Comparison of ENCODE assay signal across 8 cellular contexts in genomic region chr11:114315749-114316368, GRCh38. TPM values are rescaled to one million over a fixed set of nuclear protein-coding genes. Genes with fewer than 3 reads are reported as not detected.
DNase-seq lines count a peak whose midpoint lies in the region; ATAC-seq, FAIRE-seq and TF ChIP-seq lines count a peak whose summit lies in the region.

No MANE protein-coding gene starts in this region.

- H3K79me1 ChIP-seq in mesendoderm (ENCODE audit: low read length), result no peaks in the 10 kb centered on the region

- H3K36me3 Mint-ChIP-seq in CD4-positive, CD25-positive, alpha-beta regulatory T cell, result no peaks in the 10 kb centered on the region

- H2AK5ac ChIP-seq in mesendoderm (ENCODE audit: low read length), result no peak overlapping the region

- no peak for FAIRE-seq in K562 (lab: Jason Lieb, UNC)

- H3K4me1 ChIP-seq in CD4-positive, CD25-positive, alpha-beta regulatory T cell (ENCODE audit: control insufficient read depth, insufficient read depth, low read length, poor library complexity, severe bottlenecking), result peaks cover 29% of the 10 kb centered on the region
- H3K4me1 ChIP-seq in K562 (replicated peaks in 1 of 2; ENCODE audit: control insufficient read depth in 2 of 2, insufficient read depth in 2 of 2, low read length in 2 of 2) (peaks cover 4 to 15% of the 10 kb centered on the region in 2 experiments), mesendoderm (ENCODE audit: control insufficient read depth, low read depth, low read length) (no peaks in the 10 kb centered on the region)

- no peak overlapping the region for H4K5ac ChIP-seq in mesendoderm (ENCODE audit: low read length)

- H2BK5ac ChIP-seq in mesendoderm (ENCODE audit: low read length), result no peak overlapping the region

- H3K9ac ChIP-seq in K562 (ENCODE audit: insufficient read depth in 1 of 2, low read depth in 2 of 2, low read length in 2 of 2) (peak overlapping the region in 1 of 2 experiments; percentile 24; a peak in 3 of 4 replicates), mesendoderm (ENCODE audit: low read length) (no peak overlapping the region)

- no peak overlapping the region for H4K8ac ChIP-seq in mesendoderm (ENCODE audit: low read depth, low read length)

- H3K9me1 ChIP-seq in K562 (ENCODE audit: control insufficient read depth, insufficient read depth, low read length), result no peaks in the 10 kb centered on the region

- H3K4ac ChIP-seq in mesendoderm (ENCODE audit: low read depth, low read length), result no peak overlapping the region

- H3K23ac ChIP-seq in mesendoderm (ENCODE audit: low read length), result no peak overlapping the region

- ATAC-seq in CD4-positive, CD25-positive, alpha-beta regulatory T cell (ENCODE audit: low read depth in 2 of 2), result peak; percentile 29 to 43
- peak; percentile 50 for ATAC-seq in K562

- TF ChIP-seq POLR2A in K562 (conservative IDR thresholded peaks at IDR 0.05), result no peak

- TF ChIP-seq RAD21 in K562 (CRISPR knock-in tag; conservative IDR thresholded peaks at IDR 0.05 in 1 of 2, IDR thresholded peaks at IDR 0.05 in 1 of 2), result no peak

- no peak overlapping the region for H2BK15ac ChIP-seq in mesendoderm (replicated peaks; ENCODE audit: low read depth)

- peak overlapping the region; percentile 67 for H3K4me2 ChIP-seq in K562 (ENCODE audit: insufficient read depth, low read length)
- H3K4me2 ChIP-seq in mesendoderm (ENCODE audit: low read length), result no peak overlapping the region

- in situ Hi-C loops in K562 (cut with MboI), result no loop called here

- H3K27me3 ChIP-seq in CD4-positive, CD25-positive, alpha-beta regulatory T cell (ENCODE audit: control insufficient read depth, insufficient read depth, low read length), result peaks cover 6% of the 10 kb centered on the region
- H3K27me3 ChIP-seq in K562 (ENCODE audit: control insufficient read depth in 2 of 2, insufficient read depth in 2 of 2, low read length in 2 of 2) (no peaks in the 10 kb centered on the region), mesendoderm (ENCODE audit: insufficient read depth, low read length, poor library complexity) (no peaks in the 10 kb centered on the region)

- TF ChIP-seq CTCF in LNCaP clone FGC (IDR thresholded peaks at IDR 0.05; ENCODE audit: control insufficient read depth, extremely low read depth, insufficient read depth) (no peak), K562 (IDR thresholded peaks at IDR 0.05 in 2 of 3, conservative IDR thresholded peaks at IDR 0.05 in 1 of 3; ENCODE audit: insufficient read depth in 2 of 3, low read depth in 1 of 3, low read length in 3 of 3) (no peak)

- peak overlapping the region; percentile 90 for H2AFZ ChIP-seq in K562 (ENCODE audit: low read depth, low read length)

- peak overlapping the region; percentile 23 to 97 (median 86) for H3K27ac Mint-ChIP-seq in CD4-positive, CD25-positive, alpha-beta regulatory T cell

- peaks cover 0 to 2% (median 0%) of the 10 kb centered on the region in 7 donors for H3K9me3 Mint-ChIP-seq in CD4-positive, CD25-positive, alpha-beta regulatory T cell

- H3K4me3 ChIP-seq in CD4-positive, CD25-positive, alpha-beta regulatory T cell (ENCODE audit: low read depth, low read length), result peak overlapping the region; percentile 62
- no peak overlapping the region for H3K4me3 ChIP-seq in LNCaP clone FGC (ENCODE audit: low read depth, low read length)
- no peak overlapping the region for H3K4me3 ChIP-seq in K562
- no peak overlapping the region for H3K4me3 ChIP-seq in mesendoderm (ENCODE audit: low read length)

- H3K36me3 ChIP-seq in CD4-positive, CD25-positive, alpha-beta regulatory T cell (ENCODE audit: control insufficient read depth, insufficient read depth, low read length), result no peaks in the 10 kb centered on the region
- no peaks in the 10 kb centered on the region for H3K36me3 ChIP-seq in K562 (ENCODE audit: control insufficient read depth, insufficient read depth, low read length)
- H3K36me3 ChIP-seq in mesendoderm (ENCODE audit: control insufficient read depth, insufficient read depth, low read length), result no peaks in the 10 kb centered on the region

- CTCF ChIA-PET in K562 (lab: Yijun Ruan, JAX; ENCODE audit: low intra/inter-chr PET ratio), result no interaction called here
- CTCF ChIA-PET in HEK293T (lab: Yijun Ruan, JAX), result interaction anchor here (1.4 kb wide), 1 partner anchor 53 kb away, joined by 3 read pairs; no protein-coding TSS in a partner anchor

- H3K27ac ChIP-seq in CD4-positive, CD25-positive, alpha-beta regulatory T cell (ENCODE audit: insufficient read depth, low read length, poor library complexity, severe bottlenecking), result no peak overlapping the region
- H3K27ac ChIP-seq in K562 (ENCODE audit: extremely low read depth, low read depth, low read length) (no peak overlapping the region), mesendoderm (ENCODE audit: low read depth, low read length) (no peak overlapping the region)

- H3K18ac ChIP-seq in mesendoderm (ENCODE audit: low read length), result no peak overlapping the region

- peak overlapping the region; percentile 17 to 93 (median 70) for H3K4me3 Mint-ChIP-seq in CD4-positive, CD25-positive, alpha-beta regulatory T cell

- POLR2A ChIA-PET in K562 (lab: Yijun Ruan, JAX) (interaction anchor here (1.0 to 1.3 kb wide), 2 partner anchors 9 kb away, joined by 4 read pairs; no protein-coding TSS in a partner anchor), HEK293T (lab: Yijun Ruan, JAX) (no interaction called here)

- H3K4me1 Mint-ChIP-seq in CD4-positive, CD25-positive, alpha-beta regulatory T cell, result peaks cover 7 to 54% (median 27%) of the 10 kb centered on the region in 4 donors

- 20% methylated on average over 12 of the region's 13 CpGs for WGBS in K562 (ENCODE audit: insufficient coverage, low coverage, missing lambda C conversion rate)
- no CpG with 5 or more reads among the region's 13 CpGs for WGBS in mesendoderm (ENCODE audit: extremely low coverage, insufficient coverage, low lambda C conversion rate)

- peaks cover 5% of the 10 kb centered on the region for H3K27me3 Mint-ChIP-seq in CD4-positive, CD25-positive, alpha-beta regulatory T cell

- intact Hi-C loops in K562 (cut with micrococcal nuclease), result no loop called here

- no peaks in the 10 kb centered on the region for H3K9me3 ChIP-seq in CD4-positive, CD25-positive, alpha-beta regulatory T cell (ENCODE audit: control insufficient read depth in 2 of 2, low read length in 2 of 2)
- no peaks in the 10 kb centered on the region for H3K9me3 ChIP-seq in K562 (replicated peaks; ENCODE audit: control insufficient read depth, insufficient read depth, low read depth, low read length)

- H3K79me2 ChIP-seq in K562 (ENCODE audit: control insufficient read depth, insufficient read depth, low read length) (no peaks in the 10 kb centered on the region), mesendoderm (ENCODE audit: control insufficient read depth, insufficient read depth, low read length) (no peaks in the 10 kb centered on the region)

- no peak overlapping the region for H3K56ac ChIP-seq in mesendoderm (ENCODE audit: low read length)

- no TSS peak for BruUV-seq in K562 (replicated peaks; lab: Mats Ljungman, UMichigan)

- no peak for TF ChIP-seq EP300 in K562 (IDR thresholded peaks at IDR 0.05; ENCODE audit: low read length)

- peak in 2 of 3 donors; percentile 16 to 72 for DNase-seq in CD4-positive, CD25-positive, alpha-beta regulatory T cell
- DNase-seq in LNCaP clone FGC (ENCODE audit: low read depth), result peak; percentile 97
- peak in 1 of 4 experiments; percentile 32 for DNase-seq in K562 (ENCODE audit: extremely low read depth in 1 of 4, low spot score in 3 of 4)
- DNase-seq in mesendoderm, result peak; percentile 17
- DNase-seq in NK-92 treated with Interleukin-12 subunit alpha and Interleukin-12 subunit beta, amount 100 ng/mL, for 24 hours (lab: John Stamatoyannopoulos, UW), result no peak
- DNase-seq in epidermal melanocyte (ENCODE audit: insufficient read length, low spot score), result no peak
- DNase-seq in HEK293T (ENCODE audit: extremely low spot score), result no peak
- no peak for DNase-seq in H4 (ENCODE audit: low spot score)

- H4K20me1 ChIP-seq in K562 (replicated peaks; ENCODE audit: control insufficient read depth, insufficient read depth, low read length), result no peaks in the 10 kb centered on the region

- no peak overlapping the region for H2BK120ac ChIP-seq in mesendoderm (ENCODE audit: low read depth, low read length)

TF ChIP-seq in K562, 482 proteins besides CTCF, POLR2A, EP300 and RAD21 (continues in another document):
- no peak for TF ChIP-seq FOSL1 (tag; conservative IDR thresholded peaks at IDR 0.05)
- no peak for TF ChIP-seq ZNF347 (CRISPR knock-in tag; IDR thresholded peaks at IDR 0.05; ENCODE audit: low read depth)
- no peak for TF ChIP-seq TBL1XR1 (IDR thresholded peaks at IDR 0.05; ENCODE audit: low read length in 2 of 2)
- peak; percentile 69 for TF ChIP-seq NFE2 (IDR thresholded peaks at IDR 0.05; ENCODE audit: low read depth)

TF ChIP-seq in HEK293T, 16 proteins besides CTCF, POLR2A, EP300 and RAD21:
- TF ChIP-seq ELF4 (IDR thresholded peaks at IDR 0.05), result no peak
TF ChIP-seq in HEK293T: peak in this region for 0.

RNA-seq across cellular contexts. Expression of gene NNMT, which starts 19.7 kb away (rescaled TPM):
- not detected for total RNA-seq in CD4-positive, CD25-positive, alpha-beta regulatory T cell
- polyA plus RNA-seq in CD4-positive, CD25-positive, alpha-beta regulatory T cell, result not detected
- 3.2 and 5.0 TPM in 2 replicates for total RNA-seq in K562 (2011; cell fraction: chromatin; rRNA removed; ENCODE audit: low replicate concordance)
- 3.2 and 4.3 TPM in 2 replicates for total RNA-seq in K562 (2011; cell fraction: nucleolus; rRNA removed)
- 4.2 and 6.6 TPM in 2 replicates for total RNA-seq in K562 (2011; cell fraction: nucleoplasm; rRNA removed)
- total RNA-seq in K562 (2014; rRNA removed) (14.3 and 14.6 TPM in 2 replicates), K562 (2014; rRNA removed; fragmentation: Illumina TruSeq; extraction: Trizol) (9.3 and 11.0 TPM in 2 replicates), K562 (2015; rRNA removed; fragmentation: Illumina TruSeq; extraction: Trizol) (8.6 and 9.5 TPM in 2 replicates), K562 (2021) (11.2 and 11.7 TPM in 2 replicates)
- polyA plus RNA-seq in K562 (2011; rRNA removed) (9.8 and 15.0 TPM in 2 replicates), K562 (2014; fragmentation: Illumina TruSeq; extraction: Trizol) (6.1 and 9.1 TPM in 2 replicates), K562 (2014; fragmentation: Nextera tagmentation; extraction: Ambion mirVana) (10 to 100 TPM; 10.0 to 13.4 TPM), K562 (2014; rRNA removed) (9.0 and 11.5 TPM in 2 replicates)
- polyA plus RNA-seq in K562 (2011; cell fraction: cytosol; rRNA removed), result 10.1 and 17.6 TPM in 2 replicates
- polyA plus RNA-seq in K562 (2011; cell fraction: nucleus; rRNA removed), result 3.7 and 4.5 TPM in 2 replicates
- polyA plus RNA-seq in K562 (2012), result 15.0 and 55.5 TPM in 2 replicates
- 6.1 and 8.8 TPM in 2 replicates for polyA minus RNA-seq in K562 (2011; rRNA and poly(A)+ RNA removed)
- polyA minus RNA-seq in K562 (2011; cell fraction: cytosol; rRNA and poly(A)+ RNA removed), result 9.4 and 10.8 TPM in 2 replicates
- 3.8 and 6.2 TPM in 2 replicates for polyA minus RNA-seq in K562 (2011; cell fraction: nucleus; rRNA and poly(A)+ RNA removed)
- 0.17 TPM for polyA plus RNA-seq in mesendoderm (2013, experiment 1 of 2)
- polyA plus RNA-seq in mesendoderm (2013, experiment 2 of 2), result 0.10 TPM
- 895 and 907 TPM in 2 replicates for total RNA-seq in H4 (2014; rRNA removed; shearing (Covaris generic))

Comparison
In these comparisons a context has a peak if more than half of its experiments do, and no peak if none do; other contexts are left out.
1. DNase-seq: peak in CD4-positive, CD25-positive, alpha-beta regulatory T cell (2 of 3), LNCaP clone FGC (single experiment) and mesendoderm (single experiment); none in NK-92 treated with Interleukin-12 subunit alpha and Interleukin-12 subunit beta, amount 100 ng/mL, for 24 hours (single experiment), epidermal melanocyte (single experiment), HEK293T (single experiment) and H4 (single experiment).
2. RNA of gene NNMT, which starts 19.7 kb away (total RNA-seq): 895 to 907 TPM in H4; 3.2 to 14.6 TPM in K562 and not detected in CD4-positive, CD25-positive, alpha-beta regulatory T cell (single experiment); every median in the first group is over 10 times any median in the second.